In the genomic region with DNA sequence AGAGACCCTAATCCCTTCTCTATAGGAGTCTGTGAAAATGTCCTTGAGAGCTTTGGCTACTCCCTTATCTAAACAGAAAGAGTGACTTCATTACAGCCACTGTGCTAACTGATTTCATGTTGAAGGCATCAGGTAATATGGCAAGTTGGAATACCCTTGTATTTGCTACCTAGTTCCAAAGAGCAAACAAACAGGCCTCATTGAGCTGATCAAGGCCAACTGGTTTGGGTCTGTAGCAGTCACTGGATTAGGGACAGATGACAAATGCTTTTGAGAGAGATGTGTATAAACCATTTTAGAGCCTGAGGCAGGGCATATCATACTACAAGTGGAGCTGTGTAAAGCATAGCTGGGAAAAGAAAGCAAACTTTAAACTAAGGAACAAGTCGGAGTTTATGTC, we compare ENCODE assay signal across 1 cellular context.
A peak's percentile ranks its signal among the peaks of the same experiment; 100 is the strongest.
TF ChIP-seq lines count a peak whose summit lies in the region.

No MANE protein-coding gene starts in this region.

TF ChIP-seq in HepG2, 621 proteins besides CTCF, POLR2A, EP300 and RAD21 (continued from another document and continues in another):
- TF ChIP-seq, protein P1, sequence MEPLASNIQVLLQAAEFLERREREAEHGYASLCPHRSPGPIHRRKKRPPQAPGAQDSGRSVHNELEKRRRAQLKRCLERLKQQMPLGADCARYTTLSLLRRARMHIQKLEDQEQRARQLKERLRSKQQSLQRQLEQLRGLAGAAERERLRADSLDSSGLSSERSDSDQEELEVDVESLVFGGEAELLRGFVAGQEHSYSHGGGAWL (CRISPR knock-in tag; IDR thresholded peaks at IDR 0.05): no peak
- TF ChIP-seq, protein P2, sequence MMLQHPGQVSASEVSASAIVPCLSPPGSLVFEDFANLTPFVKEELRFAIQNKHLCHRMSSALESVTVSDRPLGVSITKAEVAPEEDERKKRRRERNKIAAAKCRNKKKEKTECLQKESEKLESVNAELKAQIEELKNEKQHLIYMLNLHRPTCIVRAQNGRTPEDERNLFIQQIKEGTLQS (CRISPR knock-in tag; IDR thresholded peaks at IDR 0.05): peak; percentile 31; the same call in 1 of the 2 replicates
- no peak for TF ChIP-seq STAG1 (CRISPR knock-in tag; IDR thresholded peaks at IDR 0.05)
- TF ChIP-seq ZNF558 (CRISPR knock-in tag; IDR thresholded peaks at IDR 0.05; ENCODE audit: borderline replicate concordance): no peak
- TF ChIP-seq, protein P3, sequence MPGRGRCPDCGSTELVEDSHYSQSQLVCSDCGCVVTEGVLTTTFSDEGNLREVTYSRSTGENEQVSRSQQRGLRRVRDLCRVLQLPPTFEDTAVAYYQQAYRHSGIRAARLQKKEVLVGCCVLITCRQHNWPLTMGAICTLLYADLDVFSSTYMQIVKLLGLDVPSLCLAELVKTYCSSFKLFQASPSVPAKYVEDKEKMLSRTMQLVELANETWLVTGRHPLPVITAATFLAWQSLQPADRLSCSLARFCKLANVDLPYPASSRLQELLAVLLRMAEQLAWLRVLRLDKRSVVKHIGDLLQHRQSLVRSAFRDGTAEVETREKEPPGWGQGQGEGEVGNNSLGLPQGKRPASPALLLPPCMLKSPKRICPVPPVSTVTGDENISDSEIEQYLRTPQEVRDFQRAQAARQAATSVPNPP (CRISPR knock-in tag; IDR thresholded peaks at IDR 0.05): no peak
- TF ChIP-seq THAP11 (CRISPR knock-in tag; IDR thresholded peaks at IDR 0.05): no peak
- TF ChIP-seq, protein P4, sequence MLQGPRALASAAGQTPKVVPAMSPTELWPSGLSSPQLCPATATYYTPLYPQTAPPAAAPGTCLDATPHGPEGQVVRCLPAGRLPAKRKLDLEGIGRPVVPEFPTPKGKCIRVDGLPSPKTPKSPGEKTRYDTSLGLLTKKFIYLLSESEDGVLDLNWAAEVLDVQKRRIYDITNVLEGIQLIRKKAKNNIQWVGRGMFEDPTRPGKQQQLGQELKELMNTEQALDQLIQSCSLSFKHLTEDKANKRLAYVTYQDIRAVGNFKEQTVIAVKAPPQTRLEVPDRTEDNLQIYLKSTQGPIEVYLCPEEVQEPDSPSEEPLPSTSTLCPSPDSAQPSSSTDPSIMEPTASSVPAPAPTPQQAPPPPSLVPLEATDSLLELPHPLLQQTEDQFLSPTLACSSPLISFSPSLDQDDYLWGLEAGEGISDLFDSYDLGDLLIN (CRISPR knock-in tag; IDR thresholded peaks at IDR 0.05; ENCODE audit: borderline replicate concordance): no peak
- TF ChIP-seq, protein P5, sequence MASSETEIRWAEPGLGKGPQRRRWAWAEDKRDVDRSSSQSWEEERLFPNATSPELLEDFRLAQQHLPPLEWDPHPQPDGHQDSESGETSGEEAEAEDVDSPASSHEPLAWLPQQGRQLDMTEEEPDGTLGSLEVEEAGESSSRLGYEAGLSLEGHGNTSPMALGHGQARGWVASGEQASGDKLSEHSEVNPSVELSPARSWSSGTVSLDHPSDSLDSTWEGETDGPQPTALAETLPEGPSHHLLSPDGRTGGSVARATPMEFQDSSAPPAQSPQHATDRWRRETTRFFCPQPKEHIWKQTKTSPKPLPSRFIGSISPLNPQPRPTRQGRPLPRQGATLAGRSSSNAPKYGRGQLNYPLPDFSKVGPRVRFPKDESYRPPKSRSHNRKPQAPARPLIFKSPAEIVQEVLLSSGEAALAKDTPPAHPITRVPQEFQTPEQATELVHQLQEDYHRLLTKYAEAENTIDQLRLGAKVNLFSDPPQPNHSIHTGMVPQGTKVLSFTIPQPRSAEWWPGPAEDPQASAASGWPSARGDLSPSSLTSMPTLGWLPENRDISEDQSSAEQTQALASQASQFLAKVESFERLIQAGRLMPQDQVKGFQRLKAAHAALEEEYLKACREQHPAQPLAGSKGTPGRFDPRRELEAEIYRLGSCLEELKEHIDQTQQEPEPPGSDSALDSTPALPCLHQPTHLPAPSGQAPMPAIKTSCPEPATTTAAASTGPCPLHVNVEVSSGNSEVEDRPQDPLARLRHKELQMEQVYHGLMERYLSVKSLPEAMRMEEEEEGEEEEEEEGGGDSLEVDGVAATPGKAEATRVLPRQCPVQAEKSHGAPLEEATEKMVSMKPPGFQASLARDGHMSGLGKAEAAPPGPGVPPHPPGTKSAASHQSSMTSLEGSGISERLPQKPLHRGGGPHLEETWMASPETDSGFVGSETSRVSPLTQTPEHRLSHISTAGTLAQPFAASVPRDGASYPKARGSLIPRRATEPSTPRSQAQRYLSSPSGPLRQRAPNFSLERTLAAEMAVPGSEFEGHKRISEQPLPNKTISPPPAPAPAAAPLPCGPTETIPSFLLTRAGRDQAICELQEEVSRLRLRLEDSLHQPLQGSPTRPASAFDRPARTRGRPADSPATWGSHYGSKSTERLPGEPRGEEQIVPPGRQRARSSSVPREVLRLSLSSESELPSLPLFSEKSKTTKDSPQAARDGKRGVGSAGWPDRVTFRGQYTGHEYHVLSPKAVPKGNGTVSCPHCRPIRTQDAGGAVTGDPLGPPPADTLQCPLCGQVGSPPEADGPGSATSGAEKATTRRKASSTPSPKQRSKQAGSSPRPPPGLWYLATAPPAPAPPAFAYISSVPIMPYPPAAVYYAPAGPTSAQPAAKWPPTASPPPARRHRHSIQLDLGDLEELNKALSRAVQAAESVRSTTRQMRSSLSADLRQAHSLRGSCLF (CRISPR knock-in tag; IDR thresholded peaks at IDR 0.05; ENCODE audit: borderline replicate concordance): no peak
- no peak for TF ChIP-seq ZBTB42 (CRISPR knock-in tag; IDR thresholded peaks at IDR 0.05)
- TF ChIP-seq ZNF12 (CRISPR knock-in tag; IDR thresholded peaks at IDR 0.05): no peak
- TF ChIP-seq, protein P6, sequence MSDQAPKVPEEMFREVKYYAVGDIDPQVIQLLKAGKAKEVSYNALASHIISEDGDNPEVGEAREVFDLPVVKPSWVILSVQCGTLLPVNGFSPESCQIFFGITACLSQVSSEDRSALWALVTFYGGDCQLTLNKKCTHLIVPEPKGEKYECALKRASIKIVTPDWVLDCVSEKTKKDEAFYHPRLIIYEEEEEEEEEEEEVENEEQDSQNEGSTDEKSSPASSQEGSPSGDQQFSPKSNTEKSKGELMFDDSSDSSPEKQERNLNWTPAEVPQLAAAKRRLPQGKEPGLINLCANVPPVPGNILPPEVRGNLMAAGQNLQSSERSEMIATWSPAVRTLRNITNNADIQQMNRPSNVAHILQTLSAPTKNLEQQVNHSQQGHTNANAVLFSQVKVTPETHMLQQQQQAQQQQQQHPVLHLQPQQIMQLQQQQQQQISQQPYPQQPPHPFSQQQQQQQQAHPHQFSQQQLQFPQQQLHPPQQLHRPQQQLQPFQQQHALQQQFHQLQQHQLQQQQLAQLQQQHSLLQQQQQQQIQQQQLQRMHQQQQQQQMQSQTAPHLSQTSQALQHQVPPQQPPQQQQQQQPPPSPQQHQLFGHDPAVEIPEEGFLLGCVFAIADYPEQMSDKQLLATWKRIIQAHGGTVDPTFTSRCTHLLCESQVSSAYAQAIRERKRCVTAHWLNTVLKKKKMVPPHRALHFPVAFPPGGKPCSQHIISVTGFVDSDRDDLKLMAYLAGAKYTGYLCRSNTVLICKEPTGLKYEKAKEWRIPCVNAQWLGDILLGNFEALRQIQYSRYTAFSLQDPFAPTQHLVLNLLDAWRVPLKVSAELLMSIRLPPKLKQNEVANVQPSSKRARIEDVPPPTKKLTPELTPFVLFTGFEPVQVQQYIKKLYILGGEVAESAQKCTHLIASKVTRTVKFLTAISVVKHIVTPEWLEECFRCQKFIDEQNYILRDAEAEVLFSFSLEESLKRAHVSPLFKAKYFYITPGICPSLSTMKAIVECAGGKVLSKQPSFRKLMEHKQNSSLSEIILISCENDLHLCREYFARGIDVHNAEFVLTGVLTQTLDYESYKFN (CRISPR knock-in tag; conservative IDR thresholded peaks at IDR 0.05): peak; percentile 96
- no peak for TF ChIP-seq ZNF431 (CRISPR knock-in tag; IDR thresholded peaks at IDR 0.05; ENCODE audit: borderline replicate concordance, low read depth)
- TF ChIP-seq AKAP8 (CRISPR knock-in tag; IDR thresholded peaks at IDR 0.05): no peak
- TF ChIP-seq, protein P7, sequence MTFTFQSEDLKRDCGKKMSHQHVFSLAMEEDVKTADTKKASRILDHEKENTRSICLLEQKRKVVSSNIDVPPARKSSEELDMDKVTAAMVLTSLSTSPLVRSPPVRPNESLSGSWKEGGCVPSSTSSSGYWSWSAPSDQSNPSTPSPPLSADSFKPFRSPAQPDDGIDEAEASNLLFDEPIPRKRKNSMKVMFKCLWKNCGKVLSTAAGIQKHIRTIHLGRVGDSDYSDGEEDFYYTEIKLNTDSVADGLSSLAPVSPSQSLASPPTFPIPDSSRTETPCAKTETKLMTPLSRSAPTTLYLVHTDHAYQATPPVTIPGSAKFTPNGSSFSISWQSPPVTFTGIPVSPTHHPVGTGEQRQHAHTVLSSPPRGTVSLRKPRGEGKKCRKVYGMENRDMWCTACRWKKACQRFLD (CRISPR knock-in tag; IDR thresholded peaks at IDR 0.05; ENCODE audit: borderline replicate concordance): no peak
- no peak for TF ChIP-seq TCF12 (IDR thresholded peaks at IDR 0.05)
- TF ChIP-seq TCF12 (CRISPR knock-in tag; IDR thresholded peaks at IDR 0.05): no peak
- TF ChIP-seq, protein P8, sequence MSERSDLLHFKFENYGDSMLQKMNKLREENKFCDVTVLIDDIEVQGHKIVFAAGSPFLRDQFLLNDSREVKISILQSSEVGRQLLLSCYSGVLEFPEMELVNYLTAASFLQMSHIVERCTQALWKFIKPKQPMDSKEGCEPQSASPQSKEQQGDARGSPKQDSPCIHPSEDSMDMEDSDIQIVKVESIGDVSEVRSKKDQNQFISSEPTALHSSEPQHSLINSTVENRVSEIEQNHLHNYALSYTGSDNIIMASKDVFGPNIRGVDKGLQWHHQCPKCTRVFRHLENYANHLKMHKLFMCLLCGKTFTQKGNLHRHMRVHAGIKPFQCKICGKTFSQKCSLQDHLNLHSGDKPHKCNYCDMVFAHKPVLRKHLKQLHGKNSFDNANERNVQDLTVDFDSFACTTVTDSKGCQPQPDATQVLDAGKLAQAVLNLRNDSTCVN (CRISPR knock-in tag; IDR thresholded peaks at IDR 0.05; ENCODE audit: borderline replicate concordance): no peak
- TF ChIP-seq ZNF780A (CRISPR knock-in tag; IDR thresholded peaks at IDR 0.05): no peak
- no peak for TF ChIP-seq MLLT10 (CRISPR knock-in tag; IDR thresholded peaks at IDR 0.05)
- peak; percentile 57; the same call in 1 of the 2 replicates for TF ChIP-seq CREM (IDR thresholded peaks at IDR 0.05)
- no peak for TF ChIP-seq CREM (CRISPR knock-in tag; IDR thresholded peaks at IDR 0.05)
- no peak for TF ChIP-seq ZBTB38 (CRISPR knock-in tag; IDR thresholded peaks at IDR 0.05)
- TF ChIP-seq ZNF674 (CRISPR knock-in tag; IDR thresholded peaks at IDR 0.05; ENCODE audit: low read depth): no peak
- TF ChIP-seq MBD4 (IDR thresholded peaks at IDR 0.05; ENCODE audit: borderline replicate concordance, low read length): no peak; the same call in 1 of the 2 replicates
- peak; percentile 77 for TF ChIP-seq SAP130 (CRISPR knock-in tag; IDR thresholded peaks at IDR 0.05; ENCODE audit: low read depth)
- TF ChIP-seq ZNF354B (CRISPR knock-in tag; IDR thresholded peaks at IDR 0.05): no peak
- TF ChIP-seq AGO1 (IDR thresholded peaks at IDR 0.05; ENCODE audit: low read depth, low read length, poor library complexity, severe bottlenecking): no peak
- TF ChIP-seq SRF (IDR thresholded peaks at IDR 0.05; ENCODE audit: low read depth, low read length): no peak
- TF ChIP-seq, protein P9, sequence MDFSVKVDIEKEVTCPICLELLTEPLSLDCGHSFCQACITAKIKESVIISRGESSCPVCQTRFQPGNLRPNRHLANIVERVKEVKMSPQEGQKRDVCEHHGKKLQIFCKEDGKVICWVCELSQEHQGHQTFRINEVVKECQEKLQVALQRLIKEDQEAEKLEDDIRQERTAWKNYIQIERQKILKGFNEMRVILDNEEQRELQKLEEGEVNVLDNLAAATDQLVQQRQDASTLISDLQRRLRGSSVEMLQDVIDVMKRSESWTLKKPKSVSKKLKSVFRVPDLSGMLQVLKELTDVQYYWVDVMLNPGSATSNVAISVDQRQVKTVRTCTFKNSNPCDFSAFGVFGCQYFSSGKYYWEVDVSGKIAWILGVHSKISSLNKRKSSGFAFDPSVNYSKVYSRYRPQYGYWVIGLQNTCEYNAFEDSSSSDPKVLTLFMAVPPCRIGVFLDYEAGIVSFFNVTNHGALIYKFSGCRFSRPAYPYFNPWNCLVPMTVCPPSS (IDR thresholded peaks at IDR 0.05): no peak
- TF ChIP-seq PRPF4 (IDR thresholded peaks at IDR 0.05; ENCODE audit: low read depth, low read length, poor library complexity, severe bottlenecking): no peak
- TF ChIP-seq, protein P10, sequence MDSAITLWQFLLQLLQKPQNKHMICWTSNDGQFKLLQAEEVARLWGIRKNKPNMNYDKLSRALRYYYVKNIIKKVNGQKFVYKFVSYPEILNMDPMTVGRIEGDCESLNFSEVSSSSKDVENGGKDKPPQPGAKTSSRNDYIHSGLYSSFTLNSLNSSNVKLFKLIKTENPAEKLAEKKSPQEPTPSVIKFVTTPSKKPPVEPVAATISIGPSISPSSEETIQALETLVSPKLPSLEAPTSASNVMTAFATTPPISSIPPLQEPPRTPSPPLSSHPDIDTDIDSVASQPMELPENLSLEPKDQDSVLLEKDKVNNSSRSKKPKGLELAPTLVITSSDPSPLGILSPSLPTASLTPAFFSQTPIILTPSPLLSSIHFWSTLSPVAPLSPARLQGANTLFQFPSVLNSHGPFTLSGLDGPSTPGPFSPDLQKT (CRISPR knock-in tag; IDR thresholded peaks at IDR 0.05; ENCODE audit: borderline replicate concordance): no peak
- no peak for TF ChIP-seq ZNF207 (IDR thresholded peaks at IDR 0.05; ENCODE audit: borderline replicate concordance)
- no peak for TF ChIP-seq ZNF441 (CRISPR knock-in tag; IDR thresholded peaks at IDR 0.05; ENCODE audit: borderline replicate concordance)
- no peak for TF ChIP-seq EZH2 (conservative IDR thresholded peaks at IDR 0.05; ENCODE audit: low read depth, low read length)
- no peak for TF ChIP-seq ZNF709 (CRISPR knock-in tag; IDR thresholded peaks at IDR 0.05)
- no peak for TF ChIP-seq MTA3 (CRISPR knock-in tag; IDR thresholded peaks at IDR 0.05)
- no peak for TF ChIP-seq PTBP1 (IDR thresholded peaks at IDR 0.05; ENCODE audit: low read depth, low read length, poor library complexity, severe bottlenecking)
- peak; percentile 57; the same call in 1 of the 2 replicates for TF ChIP-seq ONECUT2 (CRISPR knock-in tag; IDR thresholded peaks at IDR 0.05)
- TF ChIP-seq ZNF816 (CRISPR knock-in tag; IDR thresholded peaks at IDR 0.05; ENCODE audit: borderline replicate concordance): 0 out of 2 replicates have a peak, but pooled peaks have one; percentile 80
- peak; percentile 90 for TF ChIP-seq MEF2D (CRISPR knock-in tag; IDR thresholded peaks at IDR 0.05)
- TF ChIP-seq MED1 (CRISPR knock-in tag; IDR thresholded peaks at IDR 0.05): peak; percentile 91
